Comparison of ENCODE assay signal across 1 cellular context in genomic region chr2:241310917-241311566, GRCh38.
TF ChIP-seq lines count a peak whose summit lies in the region.

No MANE protein-coding gene starts in this region.

TF ChIP-seq in SK-N-SH, 30 proteins besides CTCF, POLR2A, EP300 and RAD21:
- TF ChIP-seq USF2 (IDR thresholded peaks at IDR 0.05; ENCODE audit: borderline replicate concordance, low read depth, low read length) (no peak), RXRA (IDR thresholded peaks at IDR 0.05; ENCODE audit: borderline replicate concordance, low read depth) (no peak), PBX3 (IDR thresholded peaks at IDR 0.05) (no peak), RCOR1 (IDR thresholded peaks at IDR 0.05; ENCODE audit: low read length) (no peak), MAX (IDR thresholded peaks at IDR 0.05; ENCODE audit: low read depth) (no peak)
